Comparison of ENCODE assay signal across 1 cellular context in the genomic region with DNA sequence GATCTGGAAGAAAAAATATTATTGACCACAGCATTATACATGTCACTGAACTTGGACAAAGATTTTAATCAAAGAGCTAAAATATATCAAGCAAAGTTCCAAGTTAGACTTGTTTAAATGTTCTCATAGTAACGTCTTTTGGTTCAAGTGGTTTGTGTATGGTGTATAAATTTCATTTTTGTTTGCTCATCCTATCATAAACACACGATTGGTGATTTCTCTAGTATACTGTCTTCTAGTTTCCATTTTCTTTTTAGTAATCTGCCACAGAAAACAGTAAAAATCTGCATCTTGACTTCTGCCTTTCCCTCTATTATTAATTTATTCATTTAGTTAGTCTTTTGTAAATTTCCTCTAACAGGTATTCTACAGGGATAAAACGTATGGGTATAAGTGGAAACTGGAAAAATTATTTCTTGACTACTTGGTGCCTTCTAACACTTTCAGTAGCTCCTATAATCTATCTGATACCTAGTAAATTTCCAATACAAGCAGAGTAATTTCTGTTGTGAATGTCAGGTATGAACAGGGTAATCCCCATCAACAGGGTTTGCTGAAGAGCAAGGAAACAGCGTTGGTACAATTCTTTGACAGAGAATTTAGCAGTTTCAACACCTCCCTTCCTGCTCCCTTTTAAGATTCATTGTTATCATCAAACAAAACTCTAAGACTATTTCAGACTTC.
TF ChIP-seq lines count a peak whose summit lies in the region.

No MANE protein-coding gene starts in this region.

TF ChIP-seq in GM12878, 131 proteins besides CTCF, POLR2A, EP300 and RAD21 (continued from another document):
- TF ChIP-seq, protein P1, sequence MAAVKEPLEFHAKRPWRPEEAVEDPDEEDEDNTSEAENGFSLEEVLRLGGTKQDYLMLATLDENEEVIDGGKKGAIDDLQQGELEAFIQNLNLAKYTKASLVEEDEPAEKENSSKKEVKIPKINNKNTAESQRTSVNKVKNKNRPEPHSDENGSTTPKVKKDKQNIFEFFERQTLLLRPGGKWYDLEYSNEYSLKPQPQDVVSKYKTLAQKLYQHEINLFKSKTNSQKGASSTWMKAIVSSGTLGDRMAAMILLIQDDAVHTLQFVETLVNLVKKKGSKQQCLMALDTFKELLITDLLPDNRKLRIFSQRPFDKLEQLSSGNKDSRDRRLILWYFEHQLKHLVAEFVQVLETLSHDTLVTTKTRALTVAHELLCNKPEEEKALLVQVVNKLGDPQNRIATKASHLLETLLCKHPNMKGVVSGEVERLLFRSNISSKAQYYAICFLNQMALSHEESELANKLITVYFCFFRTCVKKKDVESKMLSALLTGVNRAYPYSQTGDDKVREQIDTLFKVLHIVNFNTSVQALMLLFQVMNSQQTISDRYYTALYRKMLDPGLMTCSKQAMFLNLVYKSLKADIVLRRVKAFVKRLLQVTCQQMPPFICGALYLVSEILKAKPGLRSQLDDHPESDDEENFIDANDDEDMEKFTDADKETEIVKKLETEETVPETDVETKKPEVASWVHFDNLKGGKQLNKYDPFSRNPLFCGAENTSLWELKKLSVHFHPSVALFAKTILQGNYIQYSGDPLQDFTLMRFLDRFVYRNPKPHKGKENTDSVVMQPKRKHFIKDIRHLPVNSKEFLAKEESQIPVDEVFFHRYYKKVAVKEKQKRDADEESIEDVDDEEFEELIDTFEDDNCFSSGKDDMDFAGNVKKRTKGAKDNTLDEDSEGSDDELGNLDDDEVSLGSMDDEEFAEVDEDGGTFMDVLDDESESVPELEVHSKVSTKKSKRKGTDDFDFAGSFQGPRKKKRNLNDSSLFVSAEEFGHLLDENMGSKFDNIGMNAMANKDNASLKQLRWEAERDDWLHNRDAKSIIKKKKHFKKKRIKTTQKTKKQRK (IDR thresholded peaks at IDR 0.05; ENCODE audit: low read depth, low read length) = no peak
- TF ChIP-seq JUND (IDR thresholded peaks at IDR 0.05; ENCODE audit: low read depth, low read length) = no peak
- TF ChIP-seq ZNF622 (IDR thresholded peaks at IDR 0.05) = no peak
- TF ChIP-seq RUNX3 (IDR thresholded peaks at IDR 0.05; ENCODE audit: low read length) = no peak
- TF ChIP-seq BCL11A (IDR thresholded peaks at IDR 0.05; ENCODE audit: low read depth, low read length) = no peak
- TF ChIP-seq MTA3 (IDR thresholded peaks at IDR 0.05; ENCODE audit: borderline replicate concordance, low read length) = no peak
- TF ChIP-seq MEF2B (IDR thresholded peaks at IDR 0.05; ENCODE audit: partially characterized antibody, poor library complexity, severe bottlenecking) = no peak
- TF ChIP-seq RAD51 (IDR thresholded peaks at IDR 0.05) = no peak
- no peak for TF ChIP-seq ZNF687 (IDR thresholded peaks at IDR 0.05)
- no peak for TF ChIP-seq NFIC (IDR thresholded peaks at IDR 0.05; ENCODE audit: low read depth, low read length)
- TF ChIP-seq CBFB (IDR thresholded peaks at IDR 0.05; ENCODE audit: low read depth) = no peak
- no peak for TF ChIP-seq BACH1 (IDR thresholded peaks at IDR 0.05; ENCODE audit: borderline replicate concordance)
- TF ChIP-seq KAT2A (conservative IDR thresholded peaks at IDR 0.05; ENCODE audit: control insufficient read depth, low read depth, low read length) = no peak
- no peak for TF ChIP-seq RELB (IDR thresholded peaks at IDR 0.05; ENCODE audit: low read depth)
- TF ChIP-seq, protein P2, sequence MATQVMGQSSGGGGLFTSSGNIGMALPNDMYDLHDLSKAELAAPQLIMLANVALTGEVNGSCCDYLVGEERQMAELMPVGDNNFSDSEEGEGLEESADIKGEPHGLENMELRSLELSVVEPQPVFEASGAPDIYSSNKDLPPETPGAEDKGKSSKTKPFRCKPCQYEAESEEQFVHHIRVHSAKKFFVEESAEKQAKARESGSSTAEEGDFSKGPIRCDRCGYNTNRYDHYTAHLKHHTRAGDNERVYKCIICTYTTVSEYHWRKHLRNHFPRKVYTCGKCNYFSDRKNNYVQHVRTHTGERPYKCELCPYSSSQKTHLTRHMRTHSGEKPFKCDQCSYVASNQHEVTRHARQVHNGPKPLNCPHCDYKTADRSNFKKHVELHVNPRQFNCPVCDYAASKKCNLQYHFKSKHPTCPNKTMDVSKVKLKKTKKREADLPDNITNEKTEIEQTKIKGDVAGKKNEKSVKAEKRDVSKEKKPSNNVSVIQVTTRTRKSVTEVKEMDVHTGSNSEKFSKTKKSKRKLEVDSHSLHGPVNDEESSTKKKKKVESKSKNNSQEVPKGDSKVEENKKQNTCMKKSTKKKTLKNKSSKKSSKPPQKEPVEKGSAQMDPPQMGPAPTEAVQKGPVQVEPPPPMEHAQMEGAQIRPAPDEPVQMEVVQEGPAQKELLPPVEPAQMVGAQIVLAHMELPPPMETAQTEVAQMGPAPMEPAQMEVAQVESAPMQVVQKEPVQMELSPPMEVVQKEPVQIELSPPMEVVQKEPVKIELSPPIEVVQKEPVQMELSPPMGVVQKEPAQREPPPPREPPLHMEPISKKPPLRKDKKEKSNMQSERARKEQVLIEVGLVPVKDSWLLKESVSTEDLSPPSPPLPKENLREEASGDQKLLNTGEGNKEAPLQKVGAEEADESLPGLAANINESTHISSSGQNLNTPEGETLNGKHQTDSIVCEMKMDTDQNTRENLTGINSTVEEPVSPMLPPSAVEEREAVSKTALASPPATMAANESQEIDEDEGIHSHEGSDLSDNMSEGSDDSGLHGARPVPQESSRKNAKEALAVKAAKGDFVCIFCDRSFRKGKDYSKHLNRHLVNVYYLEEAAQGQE (IDR thresholded peaks at IDR 0.05; ENCODE audit: low read depth, low read length) = no peak
- no peak for TF ChIP-seq SIN3A (IDR thresholded peaks at IDR 0.05; ENCODE audit: low read depth, low read length)
- TF ChIP-seq EGR1 (IDR thresholded peaks at IDR 0.05; ENCODE audit: borderline replicate concordance in 1 of 2, low read depth in 2 of 2, low read length in 2 of 2) = no peak
- no peak for TF ChIP-seq KLF5 (IDR thresholded peaks at IDR 0.05; ENCODE audit: partially characterized antibody)
